ENCODE assay signal across 8 cellular contexts in genomic region chr10:689433-690226, GRCh38. TPM values are rescaled to one million over a fixed set of nuclear protein-coding genes. Genes with fewer than 3 reads are reported as not detected.
DNase-seq lines count a peak whose midpoint lies in the region; ATAC-seq and TF ChIP-seq lines count a peak whose summit lies in the region.

TSS of gene DIP2C (minus strand) at chr10:689668. CDS start at chr10:689578, 90 bp downstream.

- H3K4me3 ChIP-seq in CD8-positive, alpha-beta memory T cell (ENCODE audit: low read length): no peak within 1 kb of the TSS
- peak within 1 kb of the TSS; percentile 92 for H3K4me3 ChIP-seq in adipocyte (ENCODE audit: low read length)
- H3K4me3 ChIP-seq in cardiac muscle cell: peak within 1 kb of the TSS; percentile 74

- peaks cover 0 to 9% (median 0%) of the 10 kb centered on the region in 5 donors for H3K9me3 Mint-ChIP-seq in CD8-positive, alpha-beta memory T cell

- peak within 1 kb of the TSS; percentile 8 to 74 (median 57) for H3K4me3 Mint-ChIP-seq in CD8-positive, alpha-beta memory T cell

- TF ChIP-seq RAD21 in Ishikawa (IDR thresholded peaks at IDR 0.05; ENCODE audit: low read depth): no peak

- H3K36me3 Mint-ChIP-seq in CD8-positive, alpha-beta memory T cell: no peaks in the 10 kb centered on the region

- no peaks in the 10 kb centered on the region for H3K27me3 ChIP-seq in CD8-positive, alpha-beta memory T cell (ENCODE audit: insufficient read depth, low read length, poor library complexity, severe bottlenecking)
- H3K27me3 ChIP-seq in adipocyte (replicated peaks; ENCODE audit: control insufficient read depth, insufficient read depth, low read length): peaks cover 3% of the 10 kb centered on the region
- H3K27me3 ChIP-seq in cardiac muscle cell: peaks cover 12% of the 10 kb centered on the region

- POLR2A ChIA-PET in CD8-positive, alpha-beta memory T cell (lab: Charles Lee): no interaction called here

- no peaks in the 10 kb centered on the region for H3K4me1 ChIP-seq in CD8-positive, alpha-beta memory T cell (ENCODE audit: insufficient read depth, low read length)
- peaks cover 18% of the 10 kb centered on the region for H3K4me1 ChIP-seq in adipocyte (ENCODE audit: control insufficient read depth, insufficient read depth, low read length)
- H3K4me1 ChIP-seq in cardiac muscle cell (ENCODE audit: low read depth): no peaks in the 10 kb centered on the region

- no peak for TF ChIP-seq CTCF in cardiac muscle cell (IDR thresholded peaks at IDR 0.05; ENCODE audit: low read depth, low read length)

- peaks cover 2 to 20% (median 4%) of the 10 kb centered on the region in 3 donors for H3K4me1 Mint-ChIP-seq in CD8-positive, alpha-beta memory T cell

- H3K9ac ChIP-seq in adipocyte (ENCODE audit: low read length): peak within 1 kb of the TSS; percentile 91

- no peak for TF ChIP-seq EP300 in Ishikawa (IDR thresholded peaks at IDR 0.05; ENCODE audit: borderline replicate concordance)

- no peak within 1 kb of the TSS for H3K27ac ChIP-seq in CD8-positive, alpha-beta memory T cell (ENCODE audit: low read depth, low read length)
- peak within 1 kb of the TSS; percentile 49 for H3K27ac ChIP-seq in cardiac muscle cell

- H3K27me3 Mint-ChIP-seq in CD8-positive, alpha-beta memory T cell: peaks cover 18 to 52% of the 10 kb centered on the region in 2 donors

- no peak for ATAC-seq in HG03378 (IDR thresholded peaks at IDR 0.05; ENCODE audit: unreplicated experiment)

- no peak for DNase-seq in CD8-positive, alpha-beta memory T cell
- DNase-seq in adipocyte (ENCODE audit: low read depth) (peak; percentile 94), cardiac muscle cell (ENCODE audit: low read depth in 1 of 2, low spot score in 1 of 2) (peak; percentile 88 to 89), occipital lobe (lab: John Stamatoyannopoulos, UW) (peak; percentile 66), NOMO-1 treated with dmso at 0.1 percent for 144 hours (lab: John Stamatoyannopoulos, UW; ENCODE audit: unreplicated experiment) (no peak), NAMALWA (ENCODE audit: low spot score) (no peak)

- H3K36me3 ChIP-seq in CD8-positive, alpha-beta memory T cell (ENCODE audit: insufficient read depth, low read length): no peaks in the 10 kb centered on the region
- no peaks in the 10 kb centered on the region for H3K36me3 ChIP-seq in adipocyte (ENCODE audit: control insufficient read depth, insufficient read depth, low read length, severe bottlenecking)
- H3K36me3 ChIP-seq in cardiac muscle cell: no peaks in the 10 kb centered on the region

- no peaks in the 10 kb centered on the region for H3K9me3 ChIP-seq in CD8-positive, alpha-beta memory T cell (ENCODE audit: low read length)
- H3K9me3 ChIP-seq in adipocyte (ENCODE audit: control insufficient read depth, low read length): no peaks in the 10 kb centered on the region
- H3K9me3 ChIP-seq in cardiac muscle cell (ENCODE audit: low read depth): no peaks in the 10 kb centered on the region

- H3K27ac Mint-ChIP-seq in CD8-positive, alpha-beta memory T cell: no peak within 1 kb of the TSS

- CTCF ChIA-PET in CD8-positive, alpha-beta memory T cell (lab: Charles Lee): no interaction called here

TF ChIP-seq in Ishikawa, 13 proteins besides CTCF, POLR2A, EP300 and RAD21:
- peak; percentile 47; the same call in 1 of the 2 replicates for TF ChIP-seq YY1 (IDR thresholded peaks at IDR 0.05; ENCODE audit: low read depth)
- no peak for TF ChIP-seq EGR1 (IDR thresholded peaks at IDR 0.05)
- peak; percentile 11; the same call in 1 of the 2 replicates for TF ChIP-seq ZBTB7A (IDR thresholded peaks at IDR 0.05; ENCODE audit: low read depth)

RNA-seq across cellular contexts. Expression of gene DIP2C, which starts in this region (rescaled TPM):
- under 1 TPM; 0.44 to 0.55 TPM for total RNA-seq in CD8-positive, alpha-beta memory T cell
- polyA plus RNA-seq in CD8-positive, alpha-beta memory T cell: 1.1 TPM
- 10.5 and 15.8 TPM in 2 replicates for total RNA-seq in cardiac muscle cell
- 9.1 and 12.1 TPM in 2 replicates for polyA plus RNA-seq in cardiac muscle cell
- 42.0 TPM for total RNA-seq in occipital lobe

Comparison
In these comparisons a context has a peak if more than half of its experiments do, and no peak if none do; other contexts are left out.
1. DNase-seq: peak in adipocyte (single experiment), cardiac muscle cell (2 of 2) and occipital lobe (single experiment); none in CD8-positive, alpha-beta memory T cell (0 of 5), NOMO-1 treated with dmso at 0.1 percent for 144 hours (single experiment) and NAMALWA (single experiment).